16 cellular contexts compared by ENCODE assay signal in the genomic region with DNA sequence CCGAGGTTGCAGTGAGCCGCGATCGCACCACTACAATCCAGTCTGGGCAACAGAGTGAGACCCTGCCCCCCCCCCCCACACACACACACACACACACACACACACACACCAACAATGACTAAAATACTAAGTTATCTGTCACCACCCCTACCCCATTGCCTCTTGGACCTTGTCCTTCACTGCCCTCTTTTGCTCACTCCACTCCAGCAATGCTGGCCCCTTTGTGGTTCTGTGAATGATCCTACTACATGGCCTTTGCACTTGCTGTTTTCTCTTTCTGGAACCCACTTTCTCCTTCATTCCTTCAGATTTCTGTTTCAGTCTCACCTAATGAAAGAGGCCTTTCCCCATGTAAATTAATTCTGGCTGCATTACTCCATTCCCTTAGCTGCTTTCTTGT. TPM values are rescaled to one million over a fixed set of nuclear protein-coding genes. Genes with fewer than 3 reads are reported as not detected.
A peak's percentile ranks its signal among the peaks of the same experiment; 100 is the strongest.
DNase-seq lines count a peak whose midpoint lies in the region; ATAC-seq and TF ChIP-seq lines count a peak whose summit lies in the region.
"Had no signal": no experiment of that assay in that cellular context is flagged by ENCODE, and none has a peak within 500 bp of the region (broad histone marks: within the 10 kb centered on the region; RNA-seq: fewer than 3 reads in every experiment).

No MANE protein-coding gene starts in this region.

- H3K56ac ChIP-seq in H9 (ENCODE audit: insufficient read length, low read depth, low read length), result no peak overlapping the region

- no peak for DNase-seq in activated CD4-positive, alpha-beta T cell treated with anti-CD3 and anti-CD28 coated beads, Interleukin-2, amount 10 ng/mL, durations not matched to agents 7 days and 5 days
- DNase-seq in activated CD4-positive, alpha-beta T cell treated with anti-CD3 and anti-CD28 coated beads for 4 hours, result no peak
- DNase-seq in H9 (no peak), neural progenitor cell (ENCODE audit: low spot score) (no peak)
- DNase-seq in activated T-helper 2 cell treated with anti-CD3 and anti-CD28 coated beads, Interferon-gamma antibody, Interleukin-2, Interleukin-4, amounts not matched to agents 10 μg/mL and 5 μg/mL and 100 μg/mL, durations not matched to agents 14 hours and 24 hours and 36 hours (ENCODE audit: low spot score), result no peak
- DNase-seq: activated CD4-positive, CD25-positive, alpha-beta regulatory T cell treated with anti-CD3 and anti-CD28 coated beads, Interleukin-2, amount 50 U/mL, for 72 hours; activated gamma-delta T cell treated with Interleukin-2 at 50 U/mL for 16 hours; RPMI8226; stimulated activated CD4-positive, alpha-beta T cell treated with anti-CD3 and anti-CD28 coated beads, Interleukin-15, amount 100 ng/mL, for 24 hours; testis had no signal

- WGBS in H9 (ENCODE audit: extremely low coverage, insufficient read length, low lambda C conversion rate), result no CpG with 5 or more reads among the region's 4 CpGs

- H2AFZ ChIP-seq in H9 (ENCODE audit: low read length), result no peak overlapping the region
- no peak overlapping the region for H2AFZ ChIP-seq in neural progenitor cell (replicated peaks)

- peaks cover 64% of the 10 kb centered on the region for H3K4me1 Mint-ChIP-seq in activated CD4-positive, alpha-beta T cell treated with anti-CD3 and anti-CD28 coated beads, Interleukin-2, amount 10 ng/mL, durations not matched to agents 7 days and 5 days
- H3K4me1 Mint-ChIP-seq in H9 (peaks cover 26 to 31% of the 10 kb centered on the region in 2 experiments), neural progenitor cell (peaks cover 27% of the 10 kb centered on the region)
- peaks cover 49% of the 10 kb centered on the region for H3K4me1 Mint-ChIP-seq in activated T-helper 2 cell treated with anti-CD3 and anti-CD28 coated beads, Interferon-gamma antibody, Interleukin-2, Interleukin-4, amounts not matched to agents 10 μg/mL and 5 μg/mL and 100 μg/mL, durations not matched to agents 14 hours and 24 hours and 36 hours (ENCODE audit: low read depth)

- no peaks in the 10 kb centered on the region for H4K20me1 ChIP-seq in H9 (ENCODE audit: control insufficient read depth, insufficient read depth, insufficient read length)
- peaks cover 21% of the 10 kb centered on the region for H4K20me1 ChIP-seq in neural progenitor cell (ENCODE audit: low read depth)

- TF ChIP-seq CTCF in H9 (conservative IDR thresholded peaks at IDR 0.05) (no peak), neural progenitor cell (IDR thresholded peaks at IDR 0.05) (no peak)

- H2BK15ac ChIP-seq in H9 (ENCODE audit: low read depth, low read length), result no peak overlapping the region

- H3K27ac Mint-ChIP-seq in activated CD4-positive, alpha-beta T cell treated with anti-CD3 and anti-CD28 coated beads, Interleukin-2, amount 10 ng/mL, durations not matched to agents 7 days and 5 days, result peak overlapping the region; percentile 94
- H3K27ac Mint-ChIP-seq in H9 (no peak overlapping the region), neural progenitor cell (no peak overlapping the region)
- H3K27ac Mint-ChIP-seq in activated T-helper 2 cell treated with anti-CD3 and anti-CD28 coated beads, Interferon-gamma antibody, Interleukin-2, Interleukin-4, amounts not matched to agents 10 μg/mL and 5 μg/mL and 100 μg/mL, durations not matched to agents 14 hours and 24 hours and 36 hours, result peak overlapping the region; percentile 94

- no peaks in the 10 kb centered on the region for H3K27me3 Mint-ChIP-seq in activated CD4-positive, alpha-beta T cell treated with anti-CD3 and anti-CD28 coated beads, Interleukin-2, amount 10 ng/mL, durations not matched to agents 7 days and 5 days
- H3K27me3 Mint-ChIP-seq in H9 (ENCODE audit: low read depth) (peaks cover 29% of the 10 kb centered on the region), neural progenitor cell (ENCODE audit: insufficient read depth, low read depth) (peaks cover 12% of the 10 kb centered on the region)
- H3K27me3 Mint-ChIP-seq in activated T-helper 2 cell treated with anti-CD3 and anti-CD28 coated beads, Interferon-gamma antibody, Interleukin-2, Interleukin-4, amounts not matched to agents 10 μg/mL and 5 μg/mL and 100 μg/mL, durations not matched to agents 14 hours and 24 hours and 36 hours (ENCODE audit: low read depth), result no peaks in the 10 kb centered on the region

- no peaks in the 10 kb centered on the region for H3K36me3 ChIP-seq in neural progenitor cell

- no peak overlapping the region for H2BK5ac ChIP-seq in H9 (ENCODE audit: insufficient read length, low read length)

- H3K4me1 ChIP-seq in H9 (ENCODE audit: insufficient read depth, low read length), result no peaks in the 10 kb centered on the region
- H3K4me1 ChIP-seq in neural progenitor cell, result peaks cover 19% of the 10 kb centered on the region

- H4K5ac ChIP-seq in H9 (ENCODE audit: insufficient read length, low read depth, low read length), result no peak overlapping the region

- H4K91ac ChIP-seq in H9 (ENCODE audit: insufficient read length, low read depth, low read length), result no peak overlapping the region

- H3K79me2 ChIP-seq in H9 (ENCODE audit: insufficient read depth, low read length) (no peaks in the 10 kb centered on the region; the same call in 1 of the 2 replicates), neural progenitor cell (ENCODE audit: low read depth) (peaks cover 29% of the 10 kb centered on the region)

- intact Hi-C loops in activated T-helper 2 cell treated with anti-CD3 and anti-CD28 coated beads, Interferon-gamma antibody, Interleukin-2, Interleukin-4, amounts not matched to agents 10 μg/mL and 5 μg/mL and 100 μg/mL, durations not matched to agents 14 hours and 24 hours and 36 hours (cut with micrococcal nuclease), result loop anchor here (5.0 to 10.0 kb wide), 3 partner anchors 203 to 965 kb away; a partner anchor contains a TSS

- no peak overlapping the region for H2BK20ac ChIP-seq in H9 (ENCODE audit: low read depth, low read length, poor library complexity, severe bottlenecking)

- H3K23ac ChIP-seq in H9 (ENCODE audit: insufficient read length, low read depth, low read length), result no peak overlapping the region

- peaks cover 4% of the 10 kb centered on the region for H3K79me1 ChIP-seq in H9 (ENCODE audit: insufficient read depth, low read depth, low read length, poor library complexity, severe bottlenecking)

- no peak overlapping the region for H3K14ac ChIP-seq in H9 (ENCODE audit: insufficient read depth, low read length)

- CTCF ChIA-PET in activated CD4-positive, alpha-beta T cell treated with anti-CD3 and anti-CD28 coated beads, Interleukin-2, amount 10 ng/mL, durations not matched to agents 7 days and 5 days (lab: Charles Lee), result interaction anchor here (1.1 to 1.8 kb wide), 2 partner anchors 11 to 72 kb away, joined by 3 to 4 read pairs; no protein-coding TSS in a partner anchor

- H3K9me3 Mint-ChIP-seq in activated CD4-positive, alpha-beta T cell treated with anti-CD3 and anti-CD28 coated beads, Interleukin-2, amount 10 ng/mL, durations not matched to agents 7 days and 5 days, result no peaks in the 10 kb centered on the region
- H3K9me3 Mint-ChIP-seq in H9 (no peaks in the 10 kb centered on the region; a peak in 1 of 5 replicates), neural progenitor cell (no peaks in the 10 kb centered on the region)
- H3K9me3 Mint-ChIP-seq in activated T-helper 2 cell treated with anti-CD3 and anti-CD28 coated beads, Interferon-gamma antibody, Interleukin-2, Interleukin-4, amounts not matched to agents 10 μg/mL and 5 μg/mL and 100 μg/mL, durations not matched to agents 14 hours and 24 hours and 36 hours, result no peaks in the 10 kb centered on the region

- no peak overlapping the region for H3K27ac ChIP-seq in H9 (ENCODE audit: insufficient read length, low read depth, low read length)
- no peak overlapping the region for H3K27ac ChIP-seq in neural progenitor cell
- H3K27ac ChIP-seq: testis had no signal

- H3K23me2 ChIP-seq in H9 (ENCODE audit: insufficient read length, low read depth, low read length, poor library complexity, severe bottlenecking), result peaks cover 14% of the 10 kb centered on the region

- no peak overlapping the region for H4K8ac ChIP-seq in H9 (replicated peaks; ENCODE audit: insufficient read length, low read depth, low read length)

- peaks cover 27% of the 10 kb centered on the region for H3K36me3 Mint-ChIP-seq in activated CD4-positive, alpha-beta T cell treated with anti-CD3 and anti-CD28 coated beads, Interleukin-2, amount 10 ng/mL, durations not matched to agents 7 days and 5 days (ENCODE audit: low read depth)
- peaks cover 2 to 8% (median 5%) of the 10 kb centered on the region in 3 experiments; a peak in 5 of 7 replicates for H3K36me3 Mint-ChIP-seq in H9 (ENCODE audit: insufficient read depth in 1 of 3, low read depth in 3 of 3)
- peaks cover 26% of the 10 kb centered on the region for H3K36me3 Mint-ChIP-seq in activated T-helper 2 cell treated with anti-CD3 and anti-CD28 coated beads, Interferon-gamma antibody, Interleukin-2, Interleukin-4, amounts not matched to agents 10 μg/mL and 5 μg/mL and 100 μg/mL, durations not matched to agents 14 hours and 24 hours and 36 hours (ENCODE audit: low read depth)
- peaks cover 6% of the 10 kb centered on the region for H3K36me3 Mint-ChIP-seq in neural progenitor cell

- no peaks in the 10 kb centered on the region for H3K27me3 ChIP-seq in H9 (ENCODE audit: insufficient read depth, low read length)
- no peaks in the 10 kb centered on the region for H3K27me3 ChIP-seq in neural progenitor cell
- H3K27me3 ChIP-seq: testis had no signal

- no peak overlapping the region for H3K4me2 ChIP-seq in H9 (ENCODE audit: insufficient read depth, insufficient read length, low read length)
- H3K4me2 ChIP-seq in neural progenitor cell, result no peak overlapping the region

- H3K4me3 ChIP-seq in neural progenitor cell, result no peak overlapping the region
- H3K4me3 ChIP-seq: testis had no signal

- H3T11ph ChIP-seq in H9 (ENCODE audit: low read length), result no peak overlapping the region

- H3K18ac ChIP-seq in H9 (ENCODE audit: insufficient read length, low read depth, low read length), result no peak overlapping the region

- POLR2A ChIA-PET in activated CD4-positive, alpha-beta T cell treated with anti-CD3 and anti-CD28 coated beads, Interleukin-2, amount 10 ng/mL, durations not matched to agents 7 days and 5 days (lab: Charles Lee), result no interaction called here

- no peak for ATAC-seq in HG03571 (IDR thresholded peaks at IDR 0.05; ENCODE audit: unreplicated experiment)
- no peak for ATAC-seq in GM21515 (IDR thresholded peaks at IDR 0.05; ENCODE audit: unreplicated experiment)
- ATAC-seq in GM18907 (IDR thresholded peaks at IDR 0.05; ENCODE audit: unreplicated experiment), result no peak

- no peak overlapping the region for H2BK120ac ChIP-seq in H9 (ENCODE audit: low read depth, low read length, poor library complexity, severe bottlenecking)

- H3F3A ChIP-seq in neural progenitor cell (ENCODE audit: low read depth), result no peaks in the 10 kb centered on the region

- H2BK12ac ChIP-seq in H9 (ENCODE audit: insufficient read length, low read depth, low read length), result no peak overlapping the region

- H3K9ac ChIP-seq in H9 (ENCODE audit: extremely low read depth, insufficient read length, low read length), result no peak overlapping the region
- H3K9ac ChIP-seq in neural progenitor cell, result no peak overlapping the region

- H3K4me3 Mint-ChIP-seq in activated CD4-positive, alpha-beta T cell treated with anti-CD3 and anti-CD28 coated beads, Interleukin-2, amount 10 ng/mL, durations not matched to agents 7 days and 5 days, result peak overlapping the region; percentile 89
- peak overlapping the region; percentile 3 to 14; a peak in 2 of 5 replicates for H3K4me3 Mint-ChIP-seq in H9
- H3K4me3 Mint-ChIP-seq in activated T-helper 2 cell treated with anti-CD3 and anti-CD28 coated beads, Interferon-gamma antibody, Interleukin-2, Interleukin-4, amounts not matched to agents 10 μg/mL and 5 μg/mL and 100 μg/mL, durations not matched to agents 14 hours and 24 hours and 36 hours (ENCODE audit: low read depth), result peak overlapping the region; percentile 22
- H3K4me3 Mint-ChIP-seq in neural progenitor cell, result peak overlapping the region; percentile 92

- H3K9me3 ChIP-seq in H9 (ENCODE audit: control insufficient read depth, low read depth, low read length), result no peaks in the 10 kb centered on the region
- no peaks in the 10 kb centered on the region for H3K9me3 ChIP-seq in neural progenitor cell (ENCODE audit: low read depth)
- H3K9me3 ChIP-seq: testis had no signal

- H3K4ac ChIP-seq in H9 (ENCODE audit: low read depth, low read length), result no peak overlapping the region

- no peak overlapping the region for H2AK5ac ChIP-seq in H9 (ENCODE audit: insufficient read length, low read length)

RNA-seq across cellular contexts. Expression of a gene that starts 2.6 kb away (rescaled TPM):
- 10 to 100 TPM; 40.2 to 45.6 TPM for total RNA-seq in activated CD4-positive, alpha-beta T cell treated with anti-CD3 and anti-CD28 coated beads, Interleukin-2, amount 10 ng/mL, durations not matched to agents 7 days and 5 days
- total RNA-seq in H9 (2021), result 134 and 135 TPM in 2 replicates
- total RNA-seq in activated T-helper 2 cell treated with anti-CD3 and anti-CD28 coated beads, Interferon-gamma antibody, Interleukin-2, Interleukin-4, amounts not matched to agents 10 μg/mL and 5 μg/mL and 100 μg/mL, durations not matched to agents 14 hours and 24 hours and 36 hours, result 64.0 TPM in 2 replicates
- 32.8 and 105 TPM in 2 replicates for total RNA-seq in neural progenitor cell (ENCODE audit: low replicate concordance)

RNA-seq across cellular contexts. Expression of a gene that starts 3.8 kb away (rescaled TPM):
- total RNA-seq in activated CD4-positive, alpha-beta T cell treated with anti-CD3 and anti-CD28 coated beads, Interleukin-2, amount 10 ng/mL, durations not matched to agents 7 days and 5 days, result 100 to 1,000 TPM; 577 to 668 TPM
- total RNA-seq in H9 (2021) (0.48 TPM in 1 of 2 replicates, not detected in the other), neural progenitor cell (ENCODE audit: low replicate concordance) (0.43 TPM in 1 of 2 replicates, not detected in the other)
- total RNA-seq in activated T-helper 2 cell treated with anti-CD3 and anti-CD28 coated beads, Interferon-gamma antibody, Interleukin-2, Interleukin-4, amounts not matched to agents 10 μg/mL and 5 μg/mL and 100 μg/mL, durations not matched to agents 14 hours and 24 hours and 36 hours, result 350 and 364 TPM in 2 replicates

RNA-seq across cellular contexts. Expression of a gene that starts 19.0 kb away (rescaled TPM):
- 1 to 10 TPM; 6.4 to 6.5 TPM for total RNA-seq in activated CD4-positive, alpha-beta T cell treated with anti-CD3 and anti-CD28 coated beads, Interleukin-2, amount 10 ng/mL, durations not matched to agents 7 days and 5 days
- total RNA-seq in H9 (2021), result 4.2 and 4.5 TPM in 2 replicates
- 4.4 and 4.5 TPM in 2 replicates for total RNA-seq in activated T-helper 2 cell treated with anti-CD3 and anti-CD28 coated beads, Interferon-gamma antibody, Interleukin-2, Interleukin-4, amounts not matched to agents 10 μg/mL and 5 μg/mL and 100 μg/mL, durations not matched to agents 14 hours and 24 hours and 36 hours
- total RNA-seq in neural progenitor cell (ENCODE audit: low replicate concordance), result 0.17 and 4.3 TPM in 2 replicates

RNA-seq across cellular contexts. Expression of a gene that starts 43.4 kb away (rescaled TPM):
- total RNA-seq in activated CD4-positive, alpha-beta T cell treated with anti-CD3 and anti-CD28 coated beads, Interleukin-2, amount 10 ng/mL, durations not matched to agents 7 days and 5 days, result not detected
- total RNA-seq in H9 (2021) (not detected in 2 replicates), neural progenitor cell (ENCODE audit: low replicate concordance) (not detected in 2 replicates)
- total RNA-seq in activated T-helper 2 cell treated with anti-CD3 and anti-CD28 coated beads, Interferon-gamma antibody, Interleukin-2, Interleukin-4, amounts not matched to agents 10 μg/mL and 5 μg/mL and 100 μg/mL, durations not matched to agents 14 hours and 24 hours and 36 hours, result not detected in 2 replicates
- total RNA-seq: cardiac septum, fibroblast of villous mesenchyme, pulmonary artery endothelial cell, testis had no signal

RNA-seq across cellular contexts. Expression of a gene that starts 51.3 kb away (rescaled TPM):
- total RNA-seq in activated CD4-positive, alpha-beta T cell treated with anti-CD3 and anti-CD28 coated beads, Interleukin-2, amount 10 ng/mL, durations not matched to agents 7 days and 5 days, result 10 to 100 TPM; 43.8 to 44.5 TPM
- total RNA-seq in H9 (2021) (34.9 and 38.0 TPM in 2 replicates), neural progenitor cell (ENCODE audit: low replicate concordance) (15.6 and 29.1 TPM in 2 replicates)
- total RNA-seq in activated T-helper 2 cell treated with anti-CD3 and anti-CD28 coated beads, Interferon-gamma antibody, Interleukin-2, Interleukin-4, amounts not matched to agents 10 μg/mL and 5 μg/mL and 100 μg/mL, durations not matched to agents 14 hours and 24 hours and 36 hours, result 49.5 and 51.1 TPM in 2 replicates

Comparison
In these comparisons a context has a peak if more than half of its experiments do, and no peak if none do; other contexts are left out.
1. H3K27ac Mint-ChIP-seq: peak in activated CD4-positive, alpha-beta T cell treated with anti-CD3 and anti-CD28 coated beads, Interleukin-2, amount 10 ng/mL, durations not matched to agents 7 days and 5 days (single experiment) and activated T-helper 2 cell treated with anti-CD3 and anti-CD28 coated beads, Interferon-gamma antibody, Interleukin-2, Interleukin-4, amounts not matched to agents 10 μg/mL and 5 μg/mL and 100 μg/mL, durations not matched to agents 14 hours and 24 hours and 36 hours (single experiment); none in H9 (0 of 3) and neural progenitor cell (single experiment).
2. H3K4me3 Mint-ChIP-seq: peak in every context shown above with its lines; median percentile 92 in neural progenitor cell; 89 in activated CD4-positive, alpha-beta T cell treated with anti-CD3 and anti-CD28 coated beads, Interleukin-2, amount 10 ng/mL, durations not matched to agents 7 days and 5 days; 22 in activated T-helper 2 cell treated with anti-CD3 and anti-CD28 coated beads, Interferon-gamma antibody, Interleukin-2, Interleukin-4, amounts not matched to agents 10 μg/mL and 5 μg/mL and 100 μg/mL, durations not matched to agents 14 hours and 24 hours and 36 hours; 8 in H9.
3. RNA of a gene that starts 3.8 kb away (total RNA-seq): 577 to 668 TPM in activated CD4-positive, alpha-beta T cell treated with anti-CD3 and anti-CD28 coated beads, Interleukin-2, amount 10 ng/mL, durations not matched to agents 7 days and 5 days and 350 to 364 TPM in activated T-helper 2 cell treated with anti-CD3 and anti-CD28 coated beads, Interferon-gamma antibody, Interleukin-2, Interleukin-4, amounts not matched to agents 10 μg/mL and 5 μg/mL and 100 μg/mL, durations not matched to agents 14 hours and 24 hours and 36 hours; 0.48 TPM in H9 and 0.43 TPM in neural progenitor cell; every median in the first group is over 100 times any median in the second.